In the genomic region with DNA sequence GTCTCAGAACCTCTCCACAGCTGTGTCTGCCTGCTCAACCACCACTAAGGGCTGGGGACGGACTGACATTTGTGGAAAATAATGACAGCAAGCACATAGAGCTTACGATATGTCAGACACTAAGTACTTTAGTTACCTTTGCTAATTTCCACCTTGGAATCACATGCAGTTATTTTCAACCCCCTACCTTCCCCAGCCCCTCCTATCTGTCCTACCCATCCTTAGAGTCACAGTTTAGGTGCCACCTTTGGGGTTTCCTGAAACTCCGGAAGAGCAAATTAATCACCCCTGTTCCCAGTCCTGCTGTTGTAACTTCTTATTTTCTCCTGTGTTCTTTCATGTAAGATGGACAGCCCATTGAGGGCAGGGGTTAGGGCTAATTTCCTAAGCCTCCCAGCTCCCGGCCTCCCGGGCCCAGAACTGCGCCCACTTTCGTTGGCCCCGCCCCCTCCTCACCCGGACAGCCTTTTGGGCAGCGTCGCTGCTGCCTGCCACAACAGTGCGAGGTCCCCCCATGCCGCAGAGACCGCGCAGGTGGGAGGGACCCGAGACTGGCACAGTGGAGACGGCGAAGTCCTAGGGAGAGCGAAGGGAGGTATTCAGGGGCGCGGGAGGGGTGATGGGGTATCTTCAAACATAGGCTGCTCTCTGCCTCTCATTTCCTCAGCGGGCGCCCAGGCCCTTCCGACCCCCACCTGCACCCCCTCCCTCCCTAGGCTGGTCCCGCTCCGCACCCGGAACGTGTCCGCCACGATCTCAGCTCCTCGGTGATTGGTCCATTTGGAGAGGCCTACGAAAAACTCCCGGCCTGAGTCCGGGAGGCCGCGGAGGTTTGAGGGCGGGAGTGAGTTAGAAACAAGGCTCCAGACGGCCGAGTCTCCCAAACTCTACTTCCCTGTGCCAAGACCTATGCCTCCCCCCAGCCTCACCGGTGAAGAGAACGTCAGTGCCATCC, we compare ENCODE assay signal across 9 cellular contexts. TPM values are rescaled to one million over a fixed set of nuclear protein-coding genes. Genes with fewer than 3 reads are reported as not detected.
A peak's percentile ranks its signal among the peaks of the same experiment; 100 is the strongest.
DNase-seq lines count a peak whose midpoint lies in the region; ATAC-seq and TF ChIP-seq lines count a peak whose summit lies in the region.
"Had no signal": no experiment of that assay in that cellular context is flagged by ENCODE, and none has a peak within 500 bp of the region (broad histone marks: within the 10 kb centered on the region; RNA-seq: fewer than 3 reads in every experiment).

No MANE protein-coding gene starts in this region.

- CTCF ChIA-PET in activated CD8-positive, alpha-beta memory T cell treated with anti-CD3 and anti-CD28 coated beads, Interleukin-2, amount 10 ng/mL, durations not matched to agents 7 days and 5 days (lab: Charles Lee) = interaction anchor here (0.6 to 4.9 kb wide), 10 partner anchors 10 to 90 kb away, joined by 3 to 60 read pairs (median 3); a partner anchor contains a TSS
- CTCF ChIA-PET in activated CD8-positive, alpha-beta T cell treated with anti-CD3 and anti-CD28 coated beads, Interleukin-2, amount 10 ng/mL, durations not matched to agents 7 days and 5 days (lab: Charles Lee) = interaction anchor here (0.8 to 4.9 kb wide), 8 partner anchors 10 to 102 kb away, joined by 3 to 29 read pairs (median 6); a partner anchor contains a TSS

- H3K36me3 ChIP-seq in thyroid gland = peaks cover 23 to 28% of the 10 kb centered on the region in 2 donors

- no peaks in the 10 kb centered on the region for H3K27me3 Mint-ChIP-seq in activated CD8-positive, alpha-beta memory T cell treated with anti-CD3 and anti-CD28 coated beads, Interleukin-2, amount 10 ng/mL, durations not matched to agents 7 days and 5 days
- no peaks in the 10 kb centered on the region for H3K27me3 Mint-ChIP-seq in activated CD8-positive, alpha-beta T cell treated with anti-CD3 and anti-CD28 coated beads, Interleukin-2, amount 10 ng/mL, durations not matched to agents 7 days and 5 days (ENCODE audit: low read depth)

- intact Hi-C loops in thyroid gland (cut with DNase I) = loop anchor here (10.0 kb wide), 1 partner anchor 107 kb away; no protein-coding TSS in a partner anchor

- H3K27me3 ChIP-seq in layer of hippocampus (ENCODE audit: control insufficient read depth, insufficient read depth, low read length) (no peaks in the 10 kb centered on the region), thyroid gland (no peaks in the 10 kb centered on the region)

- no peak for TF ChIP-seq CTCF in thyroid gland (IDR thresholded peaks at IDR 0.05)

- peaks cover 27% of the 10 kb centered on the region for H3K36me3 Mint-ChIP-seq in activated CD8-positive, alpha-beta memory T cell treated with anti-CD3 and anti-CD28 coated beads, Interleukin-2, amount 10 ng/mL, durations not matched to agents 7 days and 5 days
- peaks cover 61% of the 10 kb centered on the region for H3K36me3 Mint-ChIP-seq in activated CD8-positive, alpha-beta T cell treated with anti-CD3 and anti-CD28 coated beads, Interleukin-2, amount 10 ng/mL, durations not matched to agents 7 days and 5 days (ENCODE audit: low read depth)

- peak overlapping the region; percentile 39 for H3K4me3 Mint-ChIP-seq in activated CD8-positive, alpha-beta memory T cell treated with anti-CD3 and anti-CD28 coated beads, Interleukin-2, amount 10 ng/mL, durations not matched to agents 7 days and 5 days
- peak overlapping the region; percentile 95 for H3K4me3 Mint-ChIP-seq in activated CD8-positive, alpha-beta T cell treated with anti-CD3 and anti-CD28 coated beads, Interleukin-2, amount 10 ng/mL, durations not matched to agents 7 days and 5 days

- H3K9me3 Mint-ChIP-seq in activated CD8-positive, alpha-beta memory T cell treated with anti-CD3 and anti-CD28 coated beads, Interleukin-2, amount 10 ng/mL, durations not matched to agents 7 days and 5 days (ENCODE audit: low read depth) = no peaks in the 10 kb centered on the region
- no peaks in the 10 kb centered on the region for H3K9me3 Mint-ChIP-seq in activated CD8-positive, alpha-beta T cell treated with anti-CD3 and anti-CD28 coated beads, Interleukin-2, amount 10 ng/mL, durations not matched to agents 7 days and 5 days (ENCODE audit: insufficient read depth)

- ATAC-seq in activated CD8-positive, alpha-beta memory T cell treated with anti-CD3 and anti-CD28 coated beads, Interleukin-2, amount 10 ng/mL, durations not matched to agents 7 days and 5 days = no peak
- ATAC-seq in activated CD8-positive, alpha-beta T cell treated with anti-CD3 and anti-CD28 coated beads, Interleukin-2, amount 10 ng/mL, durations not matched to agents 7 days and 5 days = no peak
- ATAC-seq in GM18868 (IDR thresholded peaks at IDR 0.05; ENCODE audit: unreplicated experiment) = no peak
- ATAC-seq in GM21447 (IDR thresholded peaks at IDR 0.05; ENCODE audit: unreplicated experiment) = no peak

- peaks cover 60% of the 10 kb centered on the region for H3K4me1 Mint-ChIP-seq in activated CD8-positive, alpha-beta memory T cell treated with anti-CD3 and anti-CD28 coated beads, Interleukin-2, amount 10 ng/mL, durations not matched to agents 7 days and 5 days
- peaks cover 76% of the 10 kb centered on the region for H3K4me1 Mint-ChIP-seq in activated CD8-positive, alpha-beta T cell treated with anti-CD3 and anti-CD28 coated beads, Interleukin-2, amount 10 ng/mL, durations not matched to agents 7 days and 5 days (ENCODE audit: low read depth)

- peak overlapping the region; percentile 94 for H3K27ac ChIP-seq in layer of hippocampus (ENCODE audit: low read depth, low read length)
- peak overlapping the region; percentile 82 to 98 (median 93) for H3K27ac ChIP-seq in thyroid gland

- no peak for DNase-seq in activated CD8-positive, alpha-beta memory T cell treated with anti-CD3 and anti-CD28 coated beads, Interleukin-2, amount 10 ng/mL, durations not matched to agents 7 days and 5 days
- DNase-seq in activated CD8-positive, alpha-beta memory T cell treated with anti-CD3 and anti-CD28 coated beads, Interleukin-2, amount 50 U/mL, for 48 hours = no peak
- DNase-seq in activated CD8-positive, alpha-beta T cell treated with anti-CD3 and anti-CD28 coated beads, Interleukin-2, amount 10 ng/mL, durations not matched to agents 7 days and 5 days = peak; percentile 40
- peak; percentile 38 to 39 for DNase-seq in thyroid gland
- DNase-seq in DMS153 treated with DMSO at 0.1 percent for 48 hours (lab: John Stamatoyannopoulos, UW; ENCODE audit: unreplicated experiment) = no peak

- no peaks in the 10 kb centered on the region for H3K9me3 ChIP-seq in thyroid gland

- H3K4me1 ChIP-seq in thyroid gland = peaks cover 24 to 40% of the 10 kb centered on the region in 2 donors

- H3K27ac Mint-ChIP-seq in activated CD8-positive, alpha-beta memory T cell treated with anti-CD3 and anti-CD28 coated beads, Interleukin-2, amount 10 ng/mL, durations not matched to agents 7 days and 5 days = peak overlapping the region; percentile 58
- peak overlapping the region; percentile 84 for H3K27ac Mint-ChIP-seq in activated CD8-positive, alpha-beta T cell treated with anti-CD3 and anti-CD28 coated beads, Interleukin-2, amount 10 ng/mL, durations not matched to agents 7 days and 5 days

- POLR2A ChIA-PET in activated CD8-positive, alpha-beta T cell treated with anti-CD3 and anti-CD28 coated beads, Interleukin-2, amount 10 ng/mL, durations not matched to agents 7 days and 5 days (lab: Charles Lee) = interaction anchor here (0.7 to 7.2 kb wide), 3 partner anchors 11 to 135 kb away, joined by 3 to 83 read pairs (median 3); a partner anchor contains a TSS

- peak overlapping the region; percentile 55 to 84 (median 62) for H3K4me3 ChIP-seq in thyroid gland (replicated peaks in 1 of 3)

- TF ChIP-seq POLR2A in thyroid gland (IDR thresholded peaks at IDR 0.05) = no peak

- 68 to 72% methylated on average over 41 of the region's 41 CpGs for WGBS in thyroid gland, 2 donors

RNA-seq across cellular contexts. Expression of a gene that starts 1.1 kb away (rescaled TPM):
- total RNA-seq in activated CD8-positive, alpha-beta memory T cell treated with anti-CD3 and anti-CD28 coated beads, Interleukin-2, amount 10 ng/mL, durations not matched to agents 7 days and 5 days = 10 to 100 TPM; 13.6 to 23.4 TPM
- 10 to 100 TPM; 31.9 to 33.7 TPM for total RNA-seq in activated CD8-positive, alpha-beta T cell treated with anti-CD3 and anti-CD28 coated beads, Interleukin-2, amount 10 ng/mL, durations not matched to agents 7 days and 5 days
- total RNA-seq in thyroid gland = 100 to 1,000 TPM in 3 of 4 donors, 10 to 100 TPM in 1; 99.9 to 117 (median 114) TPM

RNA-seq across cellular contexts. Expression of a gene that starts 4.8 kb away (rescaled TPM):
- total RNA-seq in activated CD8-positive, alpha-beta memory T cell treated with anti-CD3 and anti-CD28 coated beads, Interleukin-2, amount 10 ng/mL, durations not matched to agents 7 days and 5 days = under 1 TPM; 0.20 to 0.33 TPM
- under 1 TPM; 0.71 to 0.91 TPM for total RNA-seq in activated CD8-positive, alpha-beta T cell treated with anti-CD3 and anti-CD28 coated beads, Interleukin-2, amount 10 ng/mL, durations not matched to agents 7 days and 5 days
- total RNA-seq in thyroid gland = 1 to 10 TPM in 1 of 4 donors, under 1 TPM in 1, not detected in 2; 0.54 to 1.8 TPM
- total RNA-seq: lung microvascular endothelial cell had no signal

RNA-seq across cellular contexts. Expression of a gene that starts 6.4 kb away (rescaled TPM):
- total RNA-seq in activated CD8-positive, alpha-beta memory T cell treated with anti-CD3 and anti-CD28 coated beads, Interleukin-2, amount 10 ng/mL, durations not matched to agents 7 days and 5 days = not detected
- under 1 TPM in 1 of 2 experiments, not detected in 1; 0.26 TPM for total RNA-seq in activated CD8-positive, alpha-beta T cell treated with anti-CD3 and anti-CD28 coated beads, Interleukin-2, amount 10 ng/mL, durations not matched to agents 7 days and 5 days
- total RNA-seq in thyroid gland = not detected
- total RNA-seq: lung microvascular endothelial cell had no signal

RNA-seq across cellular contexts. Expression of a gene that starts 8.3 kb away (rescaled TPM):
- 100 to 1,000 TPM; 544 to 561 TPM for total RNA-seq in activated CD8-positive, alpha-beta memory T cell treated with anti-CD3 and anti-CD28 coated beads, Interleukin-2, amount 10 ng/mL, durations not matched to agents 7 days and 5 days
- total RNA-seq in activated CD8-positive, alpha-beta T cell treated with anti-CD3 and anti-CD28 coated beads, Interleukin-2, amount 10 ng/mL, durations not matched to agents 7 days and 5 days = 100 to 1,000 TPM; 617 to 651 TPM
- total RNA-seq in thyroid gland = 100 to 1,000 TPM; 222 to 314 (median 247) TPM

RNA-seq across cellular contexts. Expression of a gene that starts 11.8 kb away (rescaled TPM):
- total RNA-seq in activated CD8-positive, alpha-beta memory T cell treated with anti-CD3 and anti-CD28 coated beads, Interleukin-2, amount 10 ng/mL, durations not matched to agents 7 days and 5 days = 100 to 1,000 TPM in 1 of 2 experiments, 10 to 100 TPM in 1; 75.6 to 109 TPM
- total RNA-seq in activated CD8-positive, alpha-beta T cell treated with anti-CD3 and anti-CD28 coated beads, Interleukin-2, amount 10 ng/mL, durations not matched to agents 7 days and 5 days = 10 to 100 TPM; 64.8 to 73.6 TPM
- total RNA-seq in thyroid gland = 10 to 100 TPM in 1 of 4 donors, 1 to 10 TPM in 3; 5.6 to 11.2 (median 7.2) TPM

Comparison
In these comparisons a context has a peak if more than half of its experiments do, and no peak if none do; other contexts are left out.
1. DNase-seq: peak in activated CD8-positive, alpha-beta T cell treated with anti-CD3 and anti-CD28 coated beads, Interleukin-2, amount 10 ng/mL, durations not matched to agents 7 days and 5 days (single experiment) and thyroid gland (2 of 2); none in activated CD8-positive, alpha-beta memory T cell treated with anti-CD3 and anti-CD28 coated beads, Interleukin-2, amount 10 ng/mL, durations not matched to agents 7 days and 5 days (single experiment), activated CD8-positive, alpha-beta memory T cell treated with anti-CD3 and anti-CD28 coated beads, Interleukin-2, amount 50 U/mL, for 48 hours (single experiment) and DMS153 treated with DMSO at 0.1 percent for 48 hours (single experiment).